In the genomic region with DNA sequence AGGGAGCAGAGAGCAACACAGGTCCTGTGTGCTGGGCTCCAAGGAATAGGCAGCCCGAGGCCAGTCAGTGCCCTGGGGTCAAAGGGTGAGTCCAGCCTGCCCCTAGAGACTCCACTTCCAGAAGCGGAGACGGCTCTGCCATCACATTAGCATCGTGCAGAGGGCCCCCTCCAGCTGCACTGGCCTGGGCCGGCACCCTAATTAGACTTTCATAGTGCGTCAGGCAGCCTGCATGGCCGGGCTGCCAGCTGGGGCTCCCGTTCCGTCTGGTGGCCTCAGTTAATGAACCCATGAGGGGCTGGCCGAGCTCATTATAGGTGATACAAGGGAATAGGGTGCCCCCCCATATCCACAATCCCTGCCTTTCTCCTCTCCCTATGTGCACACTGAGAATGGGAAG, we compare ENCODE assay signal across 25 cellular contexts.
DNase-seq lines count a peak whose midpoint lies in the region; ATAC-seq, FAIRE-seq and TF ChIP-seq lines count a peak whose summit lies in the region.
"Had no signal": no experiment of that assay in that cellular context is flagged by ENCODE, and none has a peak within 500 bp of the region (broad histone marks: within the 10 kb centered on the region; RNA-seq: fewer than 3 reads in every experiment).

No MANE protein-coding gene starts in this region.

- DNase-seq in head of caudate nucleus, result peak in 33 of 42 donors; percentile 22 to 79 (median 51)
- peak; percentile 77 for DNase-seq in retina
- DNase-seq in small intestine, result no peak
- DNase-seq in left lobe of liver (ENCODE audit: low spot score), result no peak
- DNase-seq in SKM-1 (lab: John Stamatoyannopoulos, UW; ENCODE audit: unreplicated experiment), result no peak
- DNase-seq: CD4-positive, alpha-beta memory T cell; COR-L47; DMS79 treated with DMSO at 0.1 percent for 48 hours; Karpas-422; MV-4-11; NCI-H1105; NCI-H1436 treated with DMSO at 0.1 percent for 48 hours; NCI-H1930; NCI-H2107; NCI-H524 treated with DMSO at 0.1 percent for 48 hours; NCI-H774; SJCRH30 had no signal

- peaks cover 2% of the 10 kb centered on the region for H3K9me3 ChIP-seq in small intestine (ENCODE audit: control insufficient read depth, low read depth)
- H3K9me3 ChIP-seq: SJCRH30 had no signal

- H3K27me3 ChIP-seq in small intestine (ENCODE audit: control insufficient read depth in 2 of 2, insufficient read depth in 2 of 2, low read length in 2 of 2), result no peaks in the 10 kb centered on the region

- no peak overlapping the region for H3K4me3 ChIP-seq in small intestine (ENCODE audit: low read depth in 1 of 2, low read length in 2 of 2)
- H3K4me3 ChIP-seq: SJCRH30 had no signal

- 73 to 87% (median 83%) methylated on average over 10 of the region's 10 CpGs for WGBS in small intestine, 3 donors

- TF ChIP-seq CTCF in brain (conservative IDR thresholded peaks at IDR 0.05) (no peak), nephron (IDR thresholded peaks at IDR 0.05; ENCODE audit: unreplicated experiment in 3 of 3) (no peak)

- intact Hi-C loops in head of caudate nucleus (cut with DNase I), result no loop called here

- no peaks in the 10 kb centered on the region for H3K36me3 ChIP-seq in small intestine (ENCODE audit: control insufficient read depth in 2 of 2, insufficient read depth in 2 of 2, low read length in 2 of 2)
- H3K36me3 ChIP-seq: SJCRH30 had no signal

- peaks cover 84% of the 10 kb centered on the region for H3K4me1 Mint-ChIP-seq in brain
- H3K4me1 Mint-ChIP-seq in nephron, result peaks cover 54% of the 10 kb centered on the region

- ATAC-seq in HG02885 (IDR thresholded peaks at IDR 0.05; ENCODE audit: poor library complexity, unreplicated experiment) (no peak), left lobe of liver (no peak)
- ATAC-seq: HepG2 had no signal

- no peak for FAIRE-seq in small intestine (lab: Jason Lieb, UNC)
- FAIRE-seq: A204.1, GM12892, H54, HepG2, RCC 7860 had no signal

- no peaks in the 10 kb centered on the region for H3K4me1 ChIP-seq in small intestine (ENCODE audit: control insufficient read depth in 2 of 2, insufficient read depth in 1 of 2, low read depth in 1 of 2, low read length in 1 of 2)
- H3K4me1 ChIP-seq: SJCRH30 had no signal

- H3K9me3 Mint-ChIP-seq in brain (peaks cover 0 to 10% (median 0%) of the 10 kb centered on the region in 5 experiments), nephron (no peaks in the 10 kb centered on the region)

- H3K27me3 Mint-ChIP-seq in brain, result no peaks in the 10 kb centered on the region
- H3K27me3 Mint-ChIP-seq in nephron (ENCODE audit: low read depth), result peaks cover 9% of the 10 kb centered on the region

- H3K27ac ChIP-seq in small intestine (ENCODE audit: low read depth in 1 of 2, low read length in 1 of 2), result no peak overlapping the region
- H3K27ac ChIP-seq: SJCRH30 had no signal

- H3K4me3 Mint-ChIP-seq in brain (peak overlapping the region in 1 of 5 experiments; percentile 32), nephron (no peak overlapping the region)
- H3K4me3 Mint-ChIP-seq: CD4-positive, alpha-beta memory T cell had no signal

- peaks cover 75% of the 10 kb centered on the region for H3K36me3 Mint-ChIP-seq in brain
- peaks cover 11% of the 10 kb centered on the region for H3K36me3 Mint-ChIP-seq in nephron (ENCODE audit: low read depth)
- H3K36me3 Mint-ChIP-seq: CD4-positive, alpha-beta memory T cell had no signal

- H3K27ac Mint-ChIP-seq in brain (peak overlapping the region; percentile 32 to 91 (median 89)), nephron (peak overlapping the region; percentile 14 to 74 (median 30))

Comparison
In these comparisons a context has a peak if more than half of its experiments do, and no peak if none do; other contexts are left out.
1. DNase-seq: peak in head of caudate nucleus (33 of 42) and retina (single experiment); none in small intestine (single experiment), left lobe of liver (single experiment) and SKM-1 (single experiment).